ENCODE assay signal across 8 cellular contexts in genomic region chr2:175158894-175159293, GRCh38.
"Had no signal": no experiment of that assay in that cellular context is flagged by ENCODE, and none has a peak within 500 bp of the region (broad histone marks: within the 10 kb centered on the region; RNA-seq: fewer than 3 reads in every experiment).

No MANE protein-coding gene starts in this region.

- H3K9me3 ChIP-seq: HAP-1 had no signal

- H3K4me2 ChIP-seq: GM23338 had no signal

- H2AFZ ChIP-seq: GM23338 had no signal

- DNase-seq: H7, HFFc6, KG1 had no signal

- FAIRE-seq: HepG2 had no signal

- ATAC-seq: GM23338, HCT116, HepG2 had no signal

- H3K27ac ChIP-seq: HL-60 had no signal

- H3K36me3 ChIP-seq: HAP-1 had no signal

- H3K4me3 ChIP-seq: GM23338, HAP-1 had no signal
